ENCODE assay signal across 15 cellular contexts in genomic region chr6:56668158-56668557, GRCh38.
"Had no signal": no experiment of that assay in that cellular context is flagged by ENCODE, and none has a peak within 500 bp of the region (broad histone marks: within the 10 kb centered on the region; RNA-seq: fewer than 3 reads in every experiment).

No MANE protein-coding gene starts in this region.

- H3K4me2 ChIP-seq: neural progenitor cell, smooth muscle cell had no signal

- H2AFZ ChIP-seq: neural progenitor cell had no signal

- ATAC-seq: activated T-cell treated with anti-CD3 and anti-CD28 coated beads, Interleukin-2, amount 50 U/mL, for 4 hours; heart left ventricle; left colon; right lobe of liver; stimulated activated naive CD8-positive, alpha-beta T cell treated with anti-CD3 and anti-CD28 coated beads, Interleukin-15, Interleukin-2, amounts not matched to agents 100 U/mL and 50 U/mL, for 24 hours had no signal

- H3K27me3 Mint-ChIP-seq: type B pancreatic cell had no signal

- H3K4me1 Mint-ChIP-seq: activated CD4-positive, alpha-beta memory T cell treated with anti-CD3 and anti-CD28 coated beads, Interleukin-2, amount 10 ng/mL, durations not matched to agents 7 days and 5 days; activated naive CD4-positive, alpha-beta T cell treated with anti-CD3 and anti-CD28 coated beads, Interleukin-2, amount 50 U/mL, for 24 hours had no signal

- H3K9me3 Mint-ChIP-seq: activated CD4-positive, alpha-beta memory T cell treated with anti-CD3 and anti-CD28 coated beads, Interleukin-2, amount 10 ng/mL, durations not matched to agents 7 days and 5 days; activated naive CD4-positive, alpha-beta T cell treated with anti-CD3 and anti-CD28 coated beads, Interleukin-2, amount 50 U/mL, for 24 hours; activated T-cell treated with anti-CD3 and anti-CD28 coated beads, Interleukin-2, amount 50 U/mL, for 4 hours; neural progenitor cell; type B pancreatic cell had no signal

- H3K9me3 ChIP-seq: adrenal gland, colonic mucosa, heart left ventricle, right lobe of liver had no signal

- H3K4me3 Mint-ChIP-seq: activated CD4-positive, alpha-beta memory T cell treated with anti-CD3 and anti-CD28 coated beads, Interleukin-2, amount 10 ng/mL, durations not matched to agents 7 days and 5 days; activated naive CD4-positive, alpha-beta T cell treated with anti-CD3 and anti-CD28 coated beads, Interleukin-2, amount 50 U/mL, for 24 hours; activated T-cell treated with anti-CD3 and anti-CD28 coated beads, Interleukin-2, amount 50 U/mL, for 4 hours; neural progenitor cell; type B pancreatic cell had no signal

- H3K27ac Mint-ChIP-seq: activated CD4-positive, alpha-beta memory T cell treated with anti-CD3 and anti-CD28 coated beads, Interleukin-2, amount 10 ng/mL, durations not matched to agents 7 days and 5 days; activated naive CD4-positive, alpha-beta T cell treated with anti-CD3 and anti-CD28 coated beads, Interleukin-2, amount 50 U/mL, for 24 hours; neural progenitor cell; type B pancreatic cell had no signal

- H3K36me3 ChIP-seq: adrenal gland, colonic mucosa, neural progenitor cell, right lobe of liver had no signal

- H3K27me3 ChIP-seq: adrenal gland, colonic mucosa, heart left ventricle, neural progenitor cell, right lobe of liver had no signal

- H3K27ac ChIP-seq: adrenal gland, colonic mucosa, heart left ventricle, neural progenitor cell, right lobe of liver, VCaP had no signal

- DNase-seq: activated CD4-positive, alpha-beta memory T cell treated with anti-CD3 and anti-CD28 coated beads, Interleukin-2, amount 10 ng/mL, durations not matched to agents 7 days and 5 days; activated effector memory CD4-positive, alpha-beta T cell treated with Interleukin-2 at 50 U/mL for 16 hours; activated T-cell treated with anti-CD3 and anti-CD28 coated beads, Interleukin-2, amount 50 U/mL, for 4 hours; adrenal gland; caudate nucleus; colonic mucosa; heart left ventricle; left colon; right lobe of liver; stimulated activated naive CD8-positive, alpha-beta T cell treated with anti-CD3 and anti-CD28 coated beads, Interleukin-15, Interleukin-2, amounts not matched to agents 100 U/mL and 50 U/mL, for 24 hours had no signal

- H3K9ac ChIP-seq: neural progenitor cell had no signal

- H3K4me3 ChIP-seq: adrenal gland, colonic mucosa, heart left ventricle, neural progenitor cell, right lobe of liver, smooth muscle cell had no signal

- H3K36me3 Mint-ChIP-seq: activated naive CD4-positive, alpha-beta T cell treated with anti-CD3 and anti-CD28 coated beads, Interleukin-2, amount 50 U/mL, for 24 hours; neural progenitor cell; type B pancreatic cell had no signal
